Comparison of ENCODE assay signal across 10 cellular contexts in the genomic region with DNA sequence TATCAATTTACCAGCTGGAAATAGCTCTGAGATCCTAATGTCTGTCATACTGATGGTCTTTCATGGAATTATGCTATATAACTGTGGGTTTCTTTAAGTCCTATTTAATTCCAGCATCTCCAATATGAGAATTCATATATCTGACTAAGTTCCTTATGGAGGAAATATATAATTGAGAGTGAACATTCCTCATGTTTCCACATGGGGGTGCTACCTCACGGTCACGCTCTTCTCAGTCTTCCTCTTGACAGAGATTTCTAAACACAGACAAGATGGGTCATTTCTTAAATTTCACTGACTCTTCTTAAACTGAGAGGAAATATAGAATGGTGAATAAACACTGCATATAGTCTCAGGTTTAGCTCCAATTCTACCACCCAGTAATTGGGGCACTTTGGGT.
A peak's percentile ranks its signal among the peaks of the same experiment; 100 is the strongest.
DNase-seq lines count a peak whose midpoint lies in the region; ATAC-seq and TF ChIP-seq lines count a peak whose summit lies in the region.
"Had no signal": no experiment of that assay in that cellular context is flagged by ENCODE, and none has a peak within 500 bp of the region (broad histone marks: within the 10 kb centered on the region; RNA-seq: fewer than 3 reads in every experiment).

No MANE protein-coding gene starts in this region.

- H3K27me3 ChIP-seq in WERI-Rb-1 (ENCODE audit: insufficient read depth, low read depth, severe bottlenecking) (no peaks in the 10 kb centered on the region), vagina (no peaks in the 10 kb centered on the region)

- no peaks in the 10 kb centered on the region for H3K4me1 ChIP-seq in vagina

- no peak overlapping the region for H3K27ac Mint-ChIP-seq in stimulated activated effector memory CD8-positive, alpha-beta T cell treated with anti-CD3 and anti-CD28 coated beads, Interleukin-12 subunit alpha, Interleukin-12 subunit beta, amount 100 ng/mL, for 72 hours
- H3K27ac Mint-ChIP-seq: effector memory CD8-positive, alpha-beta T cell had no signal

- H3K27ac ChIP-seq in WERI-Rb-1 (no peak overlapping the region), vagina (no peak overlapping the region)

- intact Hi-C loops in vagina (cut with DNase I): no loop called here

- H3K4me1 Mint-ChIP-seq in stimulated activated effector memory CD8-positive, alpha-beta T cell treated with anti-CD3 and anti-CD28 coated beads, Interleukin-12 subunit alpha, Interleukin-12 subunit beta, amount 100 ng/mL, for 72 hours: no peaks in the 10 kb centered on the region

- DNase-seq in GM10248 (ENCODE audit: extremely low spot score): no peak
- no peak for DNase-seq in HFF-Myc (ENCODE audit: extremely low read depth, low read depth)
- no peak for DNase-seq in WERI-Rb-1
- peak; percentile 6 for DNase-seq in myocyte (ENCODE audit: low read depth)
- DNase-seq in vagina (ENCODE audit: extremely low spot score in 2 of 2): no peak
- no peak for DNase-seq in AG08396 (ENCODE audit: low spot score)
- no peak for DNase-seq in SHP77 treated with DMSO at 0.1 percent for 48 hours (lab: John Stamatoyannopoulos, UW)
- no peak for DNase-seq in stimulated activated effector memory CD8-positive, alpha-beta T cell treated with anti-CD3 and anti-CD28 coated beads, Interleukin-12 subunit alpha, Interleukin-12 subunit beta, amount 100 ng/mL, for 72 hours (ENCODE audit: low spot score in 2 of 2)
- DNase-seq: activated CD8-positive, alpha-beta memory T cell treated with anti-CD3 and anti-CD28 coated beads for 24 hours; effector memory CD8-positive, alpha-beta T cell had no signal

- TF ChIP-seq POLR2A in vagina (IDR thresholded peaks at IDR 0.05): no peak

- H3K4me3 ChIP-seq in HFF-Myc (replicated peaks; ENCODE audit: low read depth, low read length): no peak overlapping the region
- H3K4me3 ChIP-seq in WERI-Rb-1 (ENCODE audit: low read depth, low read length): no peak overlapping the region
- no peak overlapping the region for H3K4me3 ChIP-seq in vagina

- H3K36me3 ChIP-seq in WERI-Rb-1 (no peaks in the 10 kb centered on the region), vagina (no peaks in the 10 kb centered on the region)

- H3K4me3 Mint-ChIP-seq in stimulated activated effector memory CD8-positive, alpha-beta T cell treated with anti-CD3 and anti-CD28 coated beads, Interleukin-12 subunit alpha, Interleukin-12 subunit beta, amount 100 ng/mL, for 72 hours: no peak overlapping the region
- H3K4me3 Mint-ChIP-seq: effector memory CD8-positive, alpha-beta T cell had no signal

- no peaks in the 10 kb centered on the region for H3K9me3 Mint-ChIP-seq in stimulated activated effector memory CD8-positive, alpha-beta T cell treated with anti-CD3 and anti-CD28 coated beads, Interleukin-12 subunit alpha, Interleukin-12 subunit beta, amount 100 ng/mL, for 72 hours
- H3K9me3 Mint-ChIP-seq: effector memory CD8-positive, alpha-beta T cell had no signal

- H3K9me3 ChIP-seq in WERI-Rb-1 (ENCODE audit: severe bottlenecking) (no peaks in the 10 kb centered on the region), vagina (no peaks in the 10 kb centered on the region)

- ATAC-seq in stimulated activated effector memory CD8-positive, alpha-beta T cell treated with anti-CD3 and anti-CD28 coated beads, Interleukin-12 subunit alpha, Interleukin-12 subunit beta, amount 100 ng/mL, for 72 hours: no peak
- ATAC-seq: effector memory CD8-positive, alpha-beta T cell had no signal

- POLR2A ChIA-PET in GM10248 (lab: Yijun Ruan, JAX): no interaction called here

- H3K36me3 Mint-ChIP-seq in stimulated activated effector memory CD8-positive, alpha-beta T cell treated with anti-CD3 and anti-CD28 coated beads, Interleukin-12 subunit alpha, Interleukin-12 subunit beta, amount 100 ng/mL, for 72 hours: no peaks in the 10 kb centered on the region

- TF ChIP-seq CTCF in GM10248 (IDR thresholded peaks at IDR 0.05; ENCODE audit: control extremely low read depth, extremely low read depth, low read depth, missing control alignments): peak; percentile 12
- peak; percentile 37 for TF ChIP-seq CTCF in HFF-Myc (IDR thresholded peaks at IDR 0.05; ENCODE audit: low read depth, low read length, missing control alignments)
- 0 out of 2 replicates have a peak, but pooled peaks have one; percentile 24 for TF ChIP-seq CTCF in WERI-Rb-1 (IDR thresholded peaks at IDR 0.05; ENCODE audit: low read depth, low read length)
- no peak for TF ChIP-seq CTCF in vagina (IDR thresholded peaks at IDR 0.05)

- CTCF ChIA-PET in GM10248 (lab: Yijun Ruan, JAX): interaction anchor here (1.0 to 4.8 kb wide), 5 partner anchors 11 to 92 kb away, joined by 3 to 34 read pairs (median 7); no protein-coding TSS in a partner anchor

Comparison
In these comparisons a context has a peak if more than half of its experiments do, and no peak if none do; other contexts are left out.
1. CTCF ChIP-seq: peak in GM10248 (single experiment), HFF-Myc (single experiment) and WERI-Rb-1 (single experiment); none in vagina (0 of 3).